ENCODE assay signal across 1 cellular context in the genomic region with DNA sequence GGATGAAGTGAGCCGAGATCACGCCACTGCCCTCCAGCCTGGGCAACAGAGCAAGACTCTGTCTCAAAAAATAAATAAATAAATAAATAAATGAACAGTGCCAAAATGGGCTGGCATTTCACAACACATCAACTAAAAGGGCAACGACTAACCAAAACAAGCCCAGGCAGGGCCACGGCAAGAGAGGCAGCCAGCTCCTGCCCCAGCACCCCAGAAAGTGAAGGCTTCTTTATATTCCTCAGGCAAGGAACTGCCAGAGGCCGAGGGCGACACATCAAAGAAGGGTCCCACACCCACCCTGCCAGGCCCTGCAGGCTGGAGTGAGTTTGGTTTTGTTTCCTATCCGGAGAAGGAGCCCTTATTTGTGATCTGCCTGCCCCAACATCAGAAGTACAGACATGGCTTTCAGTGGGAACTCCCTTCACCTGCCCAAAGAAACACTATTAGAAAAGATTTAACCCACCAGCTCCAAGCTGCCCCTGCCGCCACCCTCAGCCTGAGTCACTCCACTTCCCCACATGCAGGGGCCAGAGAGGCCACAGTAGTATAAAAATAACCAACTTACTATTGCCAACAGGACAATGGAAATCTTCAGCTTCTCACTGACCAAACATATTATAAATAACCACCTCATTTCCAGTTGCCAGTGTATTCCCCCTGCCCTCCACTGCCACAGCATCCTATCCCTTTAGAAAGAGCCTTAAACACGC.
TF ChIP-seq lines count a peak whose summit lies in the region.

No MANE protein-coding gene starts in this region.

TF ChIP-seq in GM12878, 131 proteins besides CTCF, POLR2A, EP300 and RAD21:
- no peak for TF ChIP-seq SREBF2 (IDR thresholded peaks at IDR 0.05; ENCODE audit: low read length)
